8 cellular contexts compared by ENCODE assay signal in genomic region chr18:76490701-76491171, GRCh38. TPM values are rescaled to one million over a fixed set of nuclear protein-coding genes. Genes with fewer than 3 reads are reported as not detected.
DNase-seq lines count a peak whose midpoint lies in the region; ATAC-seq and TF ChIP-seq lines count a peak whose summit lies in the region.

No MANE protein-coding gene starts in this region.

- H3K4me3 ChIP-seq in Loucy (ENCODE audit: low read length, poor library complexity, severe bottlenecking) (peak overlapping the region; percentile 74), fibroblast of lung (replicated peaks in 1 of 4; ENCODE audit: control extremely low read depth in 1 of 4, insufficient read depth in 1 of 4, low read depth in 3 of 4, low read length in 4 of 4) (peak overlapping the region; percentile 74 to 89 (median 84)), neural progenitor cell (peak overlapping the region; percentile 67)

- no peaks in the 10 kb centered on the region for H3K36me3 ChIP-seq in Loucy (ENCODE audit: insufficient read depth, low read length)
- no peaks in the 10 kb centered on the region for H3K36me3 ChIP-seq in fibroblast of lung (ENCODE audit: control insufficient read depth, insufficient read depth, low read length)
- H3K36me3 ChIP-seq in neural progenitor cell = no peaks in the 10 kb centered on the region

- peaks cover 19% of the 10 kb centered on the region; the same call in 1 of the 2 replicates for H3K79me2 ChIP-seq in Loucy (ENCODE audit: insufficient read depth, low read length)
- peaks cover 61% of the 10 kb centered on the region for H3K79me2 ChIP-seq in fibroblast of lung (ENCODE audit: control insufficient read depth, insufficient read depth, low read length)
- peaks cover 82% of the 10 kb centered on the region for H3K79me2 ChIP-seq in neural progenitor cell (ENCODE audit: low read depth)

- no peaks in the 10 kb centered on the region for H3K9me2 ChIP-seq in Loucy (replicated peaks; ENCODE audit: low read depth, low read length)

- H4K20me1 ChIP-seq in Loucy (ENCODE audit: insufficient read depth, low read length, poor library complexity, severe bottlenecking) (no peaks in the 10 kb centered on the region), fibroblast of lung (ENCODE audit: control insufficient read depth, extremely low read depth, insufficient read depth, low read length) (no peaks in the 10 kb centered on the region), neural progenitor cell (ENCODE audit: low read depth) (peaks cover 67% of the 10 kb centered on the region)

- H3K4me1 ChIP-seq in Loucy (ENCODE audit: insufficient read depth, low read length, poor library complexity, severe bottlenecking) (peaks cover 6% of the 10 kb centered on the region), fibroblast of lung (ENCODE audit: control insufficient read depth, extremely low read depth, insufficient read depth, low read length) (peaks cover 11% of the 10 kb centered on the region), neural progenitor cell (peaks cover 44% of the 10 kb centered on the region)

- H3F3A ChIP-seq in Loucy (ENCODE audit: low read depth) (no peaks in the 10 kb centered on the region), neural progenitor cell (ENCODE audit: low read depth) (peaks cover 44% of the 10 kb centered on the region)

- H3K4me1 Mint-ChIP-seq in neural progenitor cell = peaks cover 46% of the 10 kb centered on the region

- peaks cover 9% of the 10 kb centered on the region for H3K27me3 Mint-ChIP-seq in neural progenitor cell (ENCODE audit: insufficient read depth, low read depth)

- no peaks in the 10 kb centered on the region for H3K9me3 ChIP-seq in Loucy (ENCODE audit: insufficient read depth, low read depth, low read length)
- no peaks in the 10 kb centered on the region for H3K9me3 ChIP-seq in fibroblast of lung (ENCODE audit: control insufficient read depth, insufficient read depth, low read depth, low read length)
- H3K9me3 ChIP-seq in neural progenitor cell (ENCODE audit: low read depth) = no peaks in the 10 kb centered on the region

- peak overlapping the region; percentile 88 for H3K27ac ChIP-seq in fibroblast of lung (ENCODE audit: insufficient read depth, low read length)
- no peak overlapping the region for H3K27ac ChIP-seq in neural progenitor cell

- H2AFZ ChIP-seq in Loucy (ENCODE audit: low read length) = no peak overlapping the region
- no peak overlapping the region for H2AFZ ChIP-seq in fibroblast of lung (ENCODE audit: low read length)
- H2AFZ ChIP-seq in neural progenitor cell (replicated peaks) = no peak overlapping the region

- peak overlapping the region; percentile 96 for H3K27ac Mint-ChIP-seq in neural progenitor cell

- peak overlapping the region; percentile 68 for H3K4me2 ChIP-seq in Loucy (ENCODE audit: low read depth, low read length, poor library complexity, severe bottlenecking)
- peak overlapping the region; percentile 99 for H3K4me2 ChIP-seq in fibroblast of lung (ENCODE audit: extremely low read depth, insufficient read depth, low read length)
- H3K4me2 ChIP-seq in neural progenitor cell = peak overlapping the region; percentile 96

- TF ChIP-seq CTCF in Loucy (conservative IDR thresholded peaks at IDR 0.05; ENCODE audit: low read length) (no peak), fibroblast of lung (conservative IDR thresholded peaks at IDR 0.05 in 1 of 2, IDR thresholded peaks at IDR 0.05 in 1 of 2; ENCODE audit: low read depth in 1 of 2, low read length in 2 of 2) (no peak), neural progenitor cell (IDR thresholded peaks at IDR 0.05) (no peak)

- DNase-seq in EL (peak; percentile 47), fibroblast of lung (ENCODE audit: low read depth in 2 of 2) (peak in 1 of 2 donors; percentile 30), neural progenitor cell (ENCODE audit: low spot score) (peak; percentile 56), MV-4-11 (lab: John Stamatoyannopoulos, UW) (no peak), GOT3 (lab: John Stamatoyannopoulos, UW) (no peak)
- peak; percentile 70 for DNase-seq in activated T-cell treated with anti-CD3 and anti-CD28 coated beads, Interleukin-2, amount 50 U/mL, for 1 hour

- H3K4me3 Mint-ChIP-seq in neural progenitor cell = peak overlapping the region; percentile 97

- H3K9me3 Mint-ChIP-seq in neural progenitor cell = no peaks in the 10 kb centered on the region

- ATAC-seq in HG02870 (IDR thresholded peaks at IDR 0.05; ENCODE audit: unreplicated experiment) = no peak

- H3K9ac ChIP-seq in Loucy (ENCODE audit: low read depth, low read length, poor library complexity, severe bottlenecking) (peak overlapping the region; percentile 62), fibroblast of lung (ENCODE audit: insufficient read depth, low read length) (peak overlapping the region; percentile 87), neural progenitor cell (peak overlapping the region; percentile 62)

- H3K27me3 ChIP-seq in Loucy (ENCODE audit: insufficient read depth, low read length, poor library complexity, severe bottlenecking) = no peaks in the 10 kb centered on the region
- H3K27me3 ChIP-seq in fibroblast of lung (ENCODE audit: control insufficient read depth, insufficient read depth, low read length) = no peaks in the 10 kb centered on the region
- no peaks in the 10 kb centered on the region for H3K27me3 ChIP-seq in neural progenitor cell

- peaks cover 3% of the 10 kb centered on the region for H3K36me3 Mint-ChIP-seq in neural progenitor cell

RNA-seq across cellular contexts. Expression of gene ZNF516, which starts 4.3 kb away (rescaled TPM):
- total RNA-seq in fibroblast of lung (28.0 and 32.7 TPM in 2 replicates), neural progenitor cell (ENCODE audit: low replicate concordance) (45.5 and 83.3 TPM in 2 replicates)
- 7.9 and 12.0 TPM in 2 replicates for polyA plus RNA-seq in fibroblast of lung
- 12.1 and 15.4 TPM in 2 replicates for polyA plus RNA-seq in fibroblast of lung (2012)
- polyA minus RNA-seq in fibroblast of lung (ENCODE audit: low replicate concordance) = 12.6 and 13.6 TPM in 2 replicates

Comparison
In these comparisons a context has a peak if more than half of its experiments do, and no peak if none do; other contexts are left out.
1. DNase-seq: peak in EL (single experiment), activated T-cell treated with anti-CD3 and anti-CD28 coated beads, Interleukin-2, amount 50 U/mL, for 1 hour (single experiment) and neural progenitor cell (single experiment); none in MV-4-11 (single experiment) and GOT3 (single experiment).
2. Peak in every context shown above with its lines, with median percentiles within 50 percentile points of each other: H3K4me2 ChIP-seq, H3K4me3 ChIP-seq and H3K9ac ChIP-seq.